ENCODE assay signal across 20 cellular contexts in the genomic region with DNA sequence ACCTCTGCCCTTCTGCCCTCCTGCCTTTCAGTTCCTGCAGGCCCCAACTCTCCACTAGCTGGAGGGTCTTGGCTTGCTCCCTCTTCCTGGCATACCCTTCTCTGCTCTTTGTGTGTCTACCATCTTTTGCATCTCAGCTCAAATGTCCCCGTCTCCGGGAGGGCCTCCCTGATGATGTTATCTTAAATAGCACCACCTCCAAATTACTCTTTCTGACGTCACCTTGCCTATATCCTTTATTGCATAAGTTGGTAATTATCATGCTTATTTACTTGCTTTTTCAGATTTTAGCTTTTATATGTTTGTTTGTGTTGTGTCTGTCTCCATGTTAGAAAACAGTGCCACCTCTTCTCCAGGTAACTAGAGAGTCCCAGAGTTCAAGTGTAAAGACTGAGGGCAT. TPM values are rescaled to one million over a fixed set of nuclear protein-coding genes. Genes with fewer than 3 reads are reported as not detected.
DNase-seq lines count a peak whose midpoint lies in the region; ATAC-seq and TF ChIP-seq lines count a peak whose summit lies in the region.
"Had no signal": no experiment of that assay in that cellular context is flagged by ENCODE, and none has a peak within 500 bp of the region (broad histone marks: within the 10 kb centered on the region; RNA-seq: fewer than 3 reads in every experiment).

No MANE protein-coding gene starts in this region.

- H3K4me3 Mint-ChIP-seq in Caco-2 (ENCODE audit: unreplicated experiment) (peak overlapping the region; percentile 24), endodermal cell (peak overlapping the region; percentile 58), mesothelial cell of epicardium (peak overlapping the region; percentile 53)
- H3K4me3 Mint-ChIP-seq: IgD-negative memory B cell had no signal

- DNase-seq in Caco-2 (no peak), endodermal cell (peak; percentile 47), mesothelial cell of epicardium (ENCODE audit: low spot score in 2 of 2, unreplicated experiment in 2 of 2) (no peak), NCI-H510A treated with DMSO at 0.1 percent for 48 hours (lab: John Stamatoyannopoulos, UW) (no peak), HK-2 (ENCODE audit: unreplicated experiment) (no peak)
- no peak for DNase-seq in activated naive CD4-positive, alpha-beta T cell (lab: John Stamatoyannopoulos, UW)
- DNase-seq: Calu3; CD4-positive, alpha-beta memory T cell; MM.1S; NCI-H1092; NCI-H146; NCI-H2029 treated with DMSO at 0.1 percent for 48 hours; NCI-H748 treated with DMSO at 0.1 percent for 48 hours; Right ventricle myocardium superior; SW 1271 had no signal

- H3K27ac Mint-ChIP-seq in Caco-2 (ENCODE audit: unreplicated experiment), result peak overlapping the region; percentile 2
- H3K27ac Mint-ChIP-seq in endodermal cell, result peak overlapping the region; percentile 83
- H3K27ac Mint-ChIP-seq in mesothelial cell of epicardium, result peak overlapping the region; percentile 44
- H3K27ac Mint-ChIP-seq: IgD-negative memory B cell had no signal

- H3K27me3 ChIP-seq in Caco-2 (replicated peaks; ENCODE audit: control insufficient read depth, insufficient read depth, low read length), result no peaks in the 10 kb centered on the region
- H3K27me3 ChIP-seq in HUES48 (ENCODE audit: control insufficient read depth, insufficient read depth, low read length), result no peaks in the 10 kb centered on the region
- H3K27me3 ChIP-seq in endodermal cell (ENCODE audit: control insufficient read depth, insufficient read depth, low read length, poor library complexity, severe bottlenecking), result no peaks in the 10 kb centered on the region
- H3K27me3 ChIP-seq: BLaER1 had no signal

- no peak overlapping the region for H3K27ac ChIP-seq in HUES48 (ENCODE audit: low read depth, low read length)
- H3K27ac ChIP-seq in endodermal cell (ENCODE audit: low read depth, low read length), result peak overlapping the region; percentile 36
- H3K27ac ChIP-seq: BLaER1 had no signal

- H3K4me1 ChIP-seq in Caco-2 (no peaks in the 10 kb centered on the region), HUES48 (ENCODE audit: control insufficient read depth, insufficient read depth, low read length) (no peaks in the 10 kb centered on the region; the same call in 1 of the 2 replicates), endodermal cell (ENCODE audit: control insufficient read depth, insufficient read depth, low read length) (no peaks in the 10 kb centered on the region)
- H3K4me1 ChIP-seq: BLaER1 had no signal

- POLR2A ChIA-PET in Caco-2 (lab: Charles Lee), result no interaction called here

- H3K36me3 ChIP-seq in Caco-2 (ENCODE audit: control insufficient read depth, insufficient read depth, low read length), result no peaks in the 10 kb centered on the region
- no peaks in the 10 kb centered on the region for H3K36me3 ChIP-seq in HUES48 (ENCODE audit: control insufficient read depth, insufficient read depth, low read length)
- H3K36me3 ChIP-seq in endodermal cell (ENCODE audit: control insufficient read depth, insufficient read depth, low read length), result no peaks in the 10 kb centered on the region
- H3K36me3 ChIP-seq: BLaER1 had no signal

- WGBS in endodermal cell (ENCODE audit: insufficient coverage in 1 of 2, insufficient read length in 1 of 2), 2 experiments, result 89% methylated on average over 3 of the region's 3 CpGs; no CpG with 5 or more reads in 1 of the 2 experiments

- ATAC-seq in HG03432 (IDR thresholded peaks at IDR 0.05; ENCODE audit: unreplicated experiment), result no peak
- ATAC-seq: HCT116 had no signal

- H3K27me3 Mint-ChIP-seq in Caco-2 (ENCODE audit: insufficient read depth, unreplicated experiment) (peaks cover 5% of the 10 kb centered on the region), endodermal cell (ENCODE audit: insufficient read depth) (peaks cover 5% of the 10 kb centered on the region), mesothelial cell of epicardium (ENCODE audit: low read depth) (peaks cover 2% of the 10 kb centered on the region)
- H3K27me3 Mint-ChIP-seq: CD4-positive, alpha-beta memory T cell; IgD-negative memory B cell had no signal

- peaks cover 9% of the 10 kb centered on the region for H3K4me1 Mint-ChIP-seq in Caco-2 (ENCODE audit: low read depth, unreplicated experiment)
- H3K4me1 Mint-ChIP-seq in endodermal cell, result peaks cover 6% of the 10 kb centered on the region
- H3K4me1 Mint-ChIP-seq in mesothelial cell of epicardium, result no peaks in the 10 kb centered on the region
- H3K4me1 Mint-ChIP-seq: IgD-negative memory B cell had no signal

- H3K36me3 Mint-ChIP-seq in Caco-2 (ENCODE audit: insufficient read depth, unreplicated experiment) (no peaks in the 10 kb centered on the region), endodermal cell (ENCODE audit: low read depth) (no peaks in the 10 kb centered on the region), mesothelial cell of epicardium (no peaks in the 10 kb centered on the region)
- H3K36me3 Mint-ChIP-seq: CD4-positive, alpha-beta memory T cell; IgD-negative memory B cell had no signal

- no peak overlapping the region for H3K4me3 ChIP-seq in Caco-2 (ENCODE audit: low read depth, low read length)
- peak overlapping the region; percentile 45 for H3K4me3 ChIP-seq in HUES48 (ENCODE audit: low read depth, low read length)
- peak overlapping the region; percentile 15 for H3K4me3 ChIP-seq in endodermal cell (ENCODE audit: low read length)
- H3K4me3 ChIP-seq: BLaER1 had no signal

- BruUV-seq in Caco-2 (replicated peaks; lab: Mats Ljungman, UMichigan), result no TSS peak

- no peak overlapping the region for H3K9ac ChIP-seq in HUES48 (ENCODE audit: low read depth, low read length)
- no peak overlapping the region for H3K9ac ChIP-seq in endodermal cell (ENCODE audit: extremely low read depth, low read length, poor library complexity, severe bottlenecking)
- H3K9ac ChIP-seq: BLaER1 had no signal

- CTCF ChIA-PET in Caco-2 (lab: Charles Lee), result no interaction called here

- no peaks in the 10 kb centered on the region for H3K9me3 Mint-ChIP-seq in Caco-2 (ENCODE audit: unreplicated experiment)
- peaks cover 10% of the 10 kb centered on the region for H3K9me3 Mint-ChIP-seq in endodermal cell
- no peaks in the 10 kb centered on the region for H3K9me3 Mint-ChIP-seq in mesothelial cell of epicardium
- H3K9me3 Mint-ChIP-seq: CD4-positive, alpha-beta memory T cell; IgD-negative memory B cell had no signal

- H3K9me3 ChIP-seq in Caco-2, result no peaks in the 10 kb centered on the region
- no peaks in the 10 kb centered on the region for H3K9me3 ChIP-seq in HUES48 (ENCODE audit: control insufficient read depth, insufficient read depth, low read length)
- no peaks in the 10 kb centered on the region for H3K9me3 ChIP-seq in endodermal cell (ENCODE audit: control insufficient read depth, low read length)
- H3K9me3 ChIP-seq: BLaER1 had no signal

- intact Hi-C loops in Caco-2 (cut with micrococcal nuclease; ENCODE audit: unreplicated experiment), result no loop called here

- TF ChIP-seq CTCF in Caco-2 (IDR thresholded peaks at IDR 0.05; ENCODE audit: insufficient read depth in 1 of 2, low read depth in 1 of 2, low read length in 1 of 2, severe bottlenecking in 1 of 2, unreplicated experiment in 1 of 2) (no peak), endodermal cell (conservative IDR thresholded peaks at IDR 0.05) (no peak), mesothelial cell of epicardium (IDR thresholded peaks at IDR 0.05; ENCODE audit: unreplicated experiment) (no peak)

RNA-seq across cellular contexts. Expression of gene FYN, which starts 36.0 kb away (rescaled TPM):
- total RNA-seq in Caco-2 (2022) (7.2 and 7.6 TPM in 2 replicates), endodermal cell (10 to 100 TPM; 70.0 to 96.4 TPM), mesothelial cell of epicardium (104 to 123 TPM (median 115 TPM) in 3 replicates)
- 154 TPM for polyA plus RNA-seq in endodermal cell (2013, experiment 1 of 2)
- polyA plus RNA-seq in endodermal cell (2013, experiment 2 of 2), result 130 TPM

Comparison
In these comparisons a context has a peak if more than half of its experiments do, and no peak if none do; other contexts are left out.
1. H3K27ac Mint-ChIP-seq: peak in every context shown above with its lines; median percentile 83 in endodermal cell; 44 in mesothelial cell of epicardium; 2 in Caco-2.